8 cellular contexts compared by ENCODE assay signal in genomic region chr11:209275-210121, GRCh38. TPM values are rescaled to one million over a fixed set of nuclear protein-coding genes. Genes with fewer than 3 reads are reported as not detected.
DNase-seq lines count a peak whose midpoint lies in the region; ATAC-seq and TF ChIP-seq lines count a peak whose summit lies in the region.

No MANE protein-coding gene starts in this region.

- H3K4me3 Mint-ChIP-seq in chondrocyte (ENCODE audit: unreplicated experiment) = peak overlapping the region; percentile 99

- DNase-seq in AG20443 (ENCODE audit: low spot score) (peak; percentile 48), KBM-7 (peak; percentile 29), chondrocyte (ENCODE audit: low spot score) (peak; percentile 85), NCI-H1092 (lab: John Stamatoyannopoulos, UW) (no peak)
- DNase-seq in NK-92 treated with Interleukin-12 subunit alpha and Interleukin-12 subunit beta, amount 100 ng/mL, for 24 hours (lab: John Stamatoyannopoulos, UW) = no peak

- peak overlapping the region; percentile 100 for H3K27ac Mint-ChIP-seq in chondrocyte (ENCODE audit: unreplicated experiment)

- no peaks in the 10 kb centered on the region for H3K27me3 Mint-ChIP-seq in chondrocyte (ENCODE audit: low read depth)

- no peaks in the 10 kb centered on the region for H3K27me3 ChIP-seq in mucosa of stomach (ENCODE audit: control insufficient read depth, insufficient read depth, low read length)

- TF ChIP-seq CTCF in chondrocyte (IDR thresholded peaks at IDR 0.05) = peak; percentile 9

- H3K4me3 ChIP-seq in mucosa of stomach (ENCODE audit: low read length) = peak overlapping the region; percentile 37

- peaks cover 41% of the 10 kb centered on the region for H3K4me1 Mint-ChIP-seq in chondrocyte (ENCODE audit: low read depth)

- peaks cover 27% of the 10 kb centered on the region for H3K36me3 ChIP-seq in mucosa of stomach (ENCODE audit: control insufficient read depth, insufficient read depth, low read length)

- peaks cover 13% of the 10 kb centered on the region for H3K36me3 Mint-ChIP-seq in chondrocyte (ENCODE audit: low read depth)

- no peaks in the 10 kb centered on the region for H3K9me3 Mint-ChIP-seq in chondrocyte (ENCODE audit: low read depth)

- H3K4me1 ChIP-seq in mucosa of stomach (ENCODE audit: control insufficient read depth, insufficient read depth, low read length) = peaks cover 29% of the 10 kb centered on the region

- no peaks in the 10 kb centered on the region for H3K9me3 ChIP-seq in mucosa of stomach (ENCODE audit: control insufficient read depth, low read length)

- in situ Hi-C loops in KBM-7 (cut with MboI; ENCODE audit: low pct_unique_long_range_greater_than_20kb, low sequenced_read_pairs) = no loop called here

- peak overlapping the region; percentile 97 for H3K9ac ChIP-seq in mucosa of stomach (ENCODE audit: low read length)

- ATAC-seq in HG03045 (IDR thresholded peaks at IDR 0.05; ENCODE audit: unreplicated experiment) = no peak
- ATAC-seq in GM18867 (IDR thresholded peaks at IDR 0.05; ENCODE audit: unreplicated experiment) = no peak

RNA-seq across cellular contexts. Expression of gene RIC8A, which starts 2.0 kb away (rescaled TPM):
- 107 to 130 TPM (median 124 TPM) in 3 replicates for total RNA-seq in chondrocyte

RNA-seq across cellular contexts. Expression of gene BET1L, which starts 2.3 kb away (rescaled TPM):
- total RNA-seq in chondrocyte = 58.0 to 71.1 TPM (median 59.6 TPM) in 3 replicates

RNA-seq across cellular contexts. Expression of gene SCGB1C1, which starts 16.6 kb away (rescaled TPM):
- total RNA-seq in chondrocyte = not detected in 3 replicates

RNA-seq across cellular contexts. Expression of gene SIRT3, which starts 26.6 kb away (rescaled TPM):
- total RNA-seq in chondrocyte = 14.5 to 20.9 TPM (median 18.5 TPM) in 3 replicates

RNA-seq across cellular contexts. Expression of gene PSMD13, which starts 27.3 kb away (rescaled TPM):
- total RNA-seq in chondrocyte = 103 to 122 TPM (median 104 TPM) in 3 replicates

Comparison
In these comparisons a context has a peak if more than half of its experiments do, and no peak if none do; other contexts are left out.
1. DNase-seq: peak in AG20443 (single experiment), KBM-7 (single experiment) and chondrocyte (single experiment); none in NK-92 treated with Interleukin-12 subunit alpha and Interleukin-12 subunit beta, amount 100 ng/mL, for 24 hours (single experiment) and NCI-H1092 (single experiment).